In genomic region chrX:97401154-97401553, GRCh38 we compare ENCODE assay signal across 9 cellular contexts.
DNase-seq lines count a peak whose midpoint lies in the region; ATAC-seq and TF ChIP-seq lines count a peak whose summit lies in the region.
"Had no signal": no experiment of that assay in that cellular context is flagged by ENCODE, and none has a peak within 500 bp of the region (broad histone marks: within the 10 kb centered on the region; RNA-seq: fewer than 3 reads in every experiment).

No MANE protein-coding gene starts in this region.

- H3K27ac ChIP-seq in colonic mucosa = no peak overlapping the region
- H3K27ac ChIP-seq: suprapubic skin had no signal

- no peaks in the 10 kb centered on the region for H3K27me3 Mint-ChIP-seq in activated CD4-positive, alpha-beta T cell treated with anti-CD3 and anti-CD28 coated beads, Interleukin-2, amount 10 ng/mL, durations not matched to agents 7 days and 5 days

- peak; percentile 47 for ATAC-seq in GM21529 (IDR thresholded peaks at IDR 0.05; ENCODE audit: unreplicated experiment)
- ATAC-seq in HG03378 (IDR thresholded peaks at IDR 0.05; ENCODE audit: unreplicated experiment) = peak; percentile 56

- peak overlapping the region; percentile 4 for H3K27ac Mint-ChIP-seq in activated CD4-positive, alpha-beta T cell treated with anti-CD3 and anti-CD28 coated beads, Interleukin-2, amount 10 ng/mL, durations not matched to agents 7 days and 5 days

- H3K4me1 Mint-ChIP-seq in activated CD4-positive, alpha-beta T cell treated with anti-CD3 and anti-CD28 coated beads, Interleukin-2, amount 10 ng/mL, durations not matched to agents 7 days and 5 days = peaks cover 55% of the 10 kb centered on the region

- POLR2A ChIA-PET in activated CD4-positive, alpha-beta T cell treated with anti-CD3 and anti-CD28 coated beads, Interleukin-2, amount 10 ng/mL, durations not matched to agents 7 days and 5 days (lab: Charles Lee) = no interaction called here

- H3K27me3 ChIP-seq in MG63 = no peaks in the 10 kb centered on the region
- H3K27me3 ChIP-seq in colonic mucosa = no peaks in the 10 kb centered on the region
- H3K27me3 ChIP-seq: suprapubic skin had no signal

- TF ChIP-seq CTCF in colonic mucosa (IDR thresholded peaks at IDR 0.05) = no peak

- no peak overlapping the region for H3K9ac ChIP-seq in colonic mucosa (ENCODE audit: low read depth in 2 of 2, low read length in 2 of 2)

- intact Hi-C loops in colonic mucosa (cut with DNase I) = no loop called here

- peak; percentile 6 for DNase-seq in activated CD4-positive, alpha-beta T cell treated with anti-CD3 and anti-CD28 coated beads, Interleukin-2, amount 10 ng/mL, durations not matched to agents 7 days and 5 days
- DNase-seq in activated CD4-positive, alpha-beta T cell treated with anti-CD3 and anti-CD28 coated beads, Interleukin-2, amount 50 U/mL, for 4 hours = no peak
- DNase-seq in islet precursor cell = peak; percentile 55
- no peak for DNase-seq in MG63
- no peak for DNase-seq in colonic mucosa
- DNase-seq in dedifferentiated amniotic fluid mesenchymal stem cell (ENCODE audit: extremely low spot score) = no peak

- no peaks in the 10 kb centered on the region for H3K36me3 ChIP-seq in MG63
- H3K36me3 ChIP-seq in colonic mucosa = no peaks in the 10 kb centered on the region
- H3K36me3 ChIP-seq: suprapubic skin had no signal

- H3K4me1 ChIP-seq in colonic mucosa = no peaks in the 10 kb centered on the region
- H3K4me1 ChIP-seq: suprapubic skin had no signal

- no peaks in the 10 kb centered on the region for H3K9me3 ChIP-seq in MG63
- no peaks in the 10 kb centered on the region for H3K9me3 ChIP-seq in colonic mucosa
- H3K9me3 ChIP-seq: suprapubic skin had no signal

- no peak overlapping the region for H3K4me3 Mint-ChIP-seq in activated CD4-positive, alpha-beta T cell treated with anti-CD3 and anti-CD28 coated beads, Interleukin-2, amount 10 ng/mL, durations not matched to agents 7 days and 5 days

- H3K36me3 Mint-ChIP-seq in activated CD4-positive, alpha-beta T cell treated with anti-CD3 and anti-CD28 coated beads, Interleukin-2, amount 10 ng/mL, durations not matched to agents 7 days and 5 days (ENCODE audit: low read depth) = peaks cover 4% of the 10 kb centered on the region

- H3K4me3 ChIP-seq in MG63 = no peak overlapping the region
- H3K4me3 ChIP-seq in colonic mucosa = no peak overlapping the region
- H3K4me3 ChIP-seq: suprapubic skin had no signal

- no peaks in the 10 kb centered on the region for H3K9me3 Mint-ChIP-seq in activated CD4-positive, alpha-beta T cell treated with anti-CD3 and anti-CD28 coated beads, Interleukin-2, amount 10 ng/mL, durations not matched to agents 7 days and 5 days

- CTCF ChIA-PET in activated CD4-positive, alpha-beta T cell treated with anti-CD3 and anti-CD28 coated beads, Interleukin-2, amount 10 ng/mL, durations not matched to agents 7 days and 5 days (lab: Charles Lee) = interaction anchor here (0.7 kb wide), 1 partner anchor 20 kb away, joined by 3 read pairs; no protein-coding TSS in a partner anchor

Comparison
In these comparisons a context has a peak if more than half of its experiments do, and no peak if none do; other contexts are left out.
1. DNase-seq: peak in activated CD4-positive, alpha-beta T cell treated with anti-CD3 and anti-CD28 coated beads, Interleukin-2, amount 10 ng/mL, durations not matched to agents 7 days and 5 days (single experiment) and islet precursor cell (single experiment); none in activated CD4-positive, alpha-beta T cell treated with anti-CD3 and anti-CD28 coated beads, Interleukin-2, amount 50 U/mL, for 4 hours (0 of 2), MG63 (single experiment), colonic mucosa (single experiment) and dedifferentiated amniotic fluid mesenchymal stem cell (single experiment).